ENCODE assay signal across 9 cellular contexts in the genomic region with DNA sequence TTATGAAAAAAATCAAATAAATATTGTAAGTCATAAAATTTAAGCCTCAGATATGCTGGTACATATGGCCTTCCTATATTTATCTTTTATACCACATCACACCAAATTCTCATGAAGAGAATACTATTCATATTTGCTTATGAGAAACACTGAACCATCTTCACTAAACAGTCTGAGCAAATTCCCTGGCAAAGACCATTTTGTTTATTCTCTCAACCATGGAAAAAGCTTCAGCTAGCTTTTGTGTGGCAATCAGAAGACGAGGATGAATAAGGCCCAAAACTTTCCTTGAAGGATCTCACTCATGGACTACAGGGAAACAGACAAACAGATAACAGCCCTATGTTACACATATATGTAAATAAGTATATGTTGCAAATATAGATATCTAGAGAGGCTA.
"Had no signal": no experiment of that assay in that cellular context is flagged by ENCODE, and none has a peak within 500 bp of the region (broad histone marks: within the 10 kb centered on the region; RNA-seq: fewer than 3 reads in every experiment).

No MANE protein-coding gene starts in this region.

- ATAC-seq: GM23338, HCT116 had no signal

- DNase-seq: GM23248, GOT3, H7, H9, HCEC 1CT, HFFc6 had no signal

- H3K4me2 ChIP-seq: GM23338 had no signal

- H3K9me3 ChIP-seq: HAP-1 had no signal

- H3K27ac ChIP-seq: GM23248 had no signal

- H3K4me3 ChIP-seq: GM23248, GM23338, HAP-1 had no signal

- H2AFZ ChIP-seq: GM23248, GM23338 had no signal

- H3K4me1 ChIP-seq: HAP-1 had no signal

- H3K36me3 ChIP-seq: HAP-1 had no signal

- H3K9ac ChIP-seq: GM23248 had no signal
